3 cellular contexts compared by ENCODE assay signal in the genomic region with DNA sequence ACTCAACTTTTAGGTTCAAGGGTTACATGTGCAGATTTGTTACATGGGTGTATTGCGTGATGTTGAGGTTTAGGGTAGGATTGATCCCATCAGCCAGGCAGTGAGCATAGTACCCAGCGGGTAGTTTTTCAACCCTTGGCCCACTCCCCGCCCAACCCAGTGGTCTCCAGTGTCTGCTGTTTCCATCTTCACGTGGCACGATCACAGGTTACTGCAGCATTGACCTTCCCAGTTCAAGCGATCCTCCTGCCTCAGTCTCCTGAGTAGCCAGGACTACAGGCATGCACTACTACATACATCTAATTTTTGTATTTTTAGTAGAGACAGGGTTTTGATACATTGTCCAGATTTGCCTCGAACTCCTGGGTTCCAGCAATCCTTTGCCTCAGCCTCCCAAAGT.
"Had no signal": no experiment of that assay in that cellular context is flagged by ENCODE, and none has a peak within 500 bp of the region (broad histone marks: within the 10 kb centered on the region; RNA-seq: fewer than 3 reads in every experiment).

No MANE protein-coding gene starts in this region.

- ATAC-seq: GM12878 had no signal

- DNase-seq: GDM1, GF-D8 had no signal

- H3K4me3 ChIP-seq: GM12878 had no signal
